Comparison of ENCODE assay signal across 8 cellular contexts in the genomic region with DNA sequence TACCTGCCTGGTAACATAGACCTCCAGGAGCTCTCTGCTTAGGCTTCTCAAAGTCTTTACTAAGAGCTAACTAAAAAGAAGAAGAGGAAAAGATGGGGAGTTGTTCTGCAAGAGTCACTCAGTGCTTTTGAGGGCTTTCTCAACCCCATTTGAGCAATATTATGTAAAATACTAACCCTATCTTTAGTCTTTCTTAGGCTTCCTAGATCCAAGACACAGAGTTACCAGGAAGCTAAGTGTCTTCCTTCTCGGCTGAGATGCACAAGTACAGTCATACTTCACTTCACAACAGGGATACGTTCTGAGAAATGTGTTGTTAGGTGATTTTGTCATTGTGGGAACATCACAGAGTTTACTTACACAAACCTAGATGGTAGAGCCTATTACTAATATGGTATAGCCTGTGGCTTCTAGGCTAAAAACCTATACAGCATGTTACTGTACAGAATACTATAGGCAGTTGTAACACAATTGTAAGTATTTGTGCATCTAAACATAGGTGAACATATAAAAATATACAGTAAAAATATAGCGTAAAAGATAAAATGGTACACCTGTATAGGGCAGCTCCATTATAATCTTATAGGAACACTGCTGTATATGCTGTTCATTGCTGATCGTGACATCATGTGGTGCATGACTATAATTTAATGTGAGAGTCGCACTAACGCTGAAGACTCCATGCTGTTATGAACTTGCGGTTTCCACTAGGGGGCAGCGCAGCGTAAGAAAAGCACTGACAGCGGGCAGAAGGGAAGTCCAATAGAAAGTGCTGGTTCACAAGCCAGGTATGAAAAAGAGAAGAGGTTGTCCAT. TPM values are rescaled to one million over a fixed set of nuclear protein-coding genes. Genes with fewer than 3 reads are reported as not detected.
DNase-seq lines count a peak whose midpoint lies in the region; ATAC-seq, FAIRE-seq and TF ChIP-seq lines count a peak whose summit lies in the region.

No MANE protein-coding gene starts in this region.

- POLR2A ChIA-PET in GM10248 (lab: Yijun Ruan, JAX) = no interaction called here

- H3K36me3 Mint-ChIP-seq in HFFc6 (ENCODE audit: low read depth) (no peaks in the 10 kb centered on the region), glutamatergic neuron (ENCODE audit: unreplicated experiment) (no peaks in the 10 kb centered on the region)
- H3K36me3 Mint-ChIP-seq in activated naive CD4-positive, alpha-beta T cell treated with anti-CD3 and anti-CD28 coated beads, Interleukin-2, amount 10 ng/mL, durations not matched to agents 7 days and 5 days = peaks cover 6% of the 10 kb centered on the region

- intact Hi-C loops in posterior cingulate gyrus (cut with DNase I) = loop anchor here (1.0 kb wide), 1 partner anchor 97 kb away; no protein-coding TSS in a partner anchor

- H3K27ac Mint-ChIP-seq in HFFc6 (no peak overlapping the region), glutamatergic neuron (ENCODE audit: unreplicated experiment) (no peak overlapping the region)
- H3K27ac Mint-ChIP-seq in activated naive CD4-positive, alpha-beta T cell treated with anti-CD3 and anti-CD28 coated beads, Interleukin-2, amount 10 ng/mL, durations not matched to agents 7 days and 5 days = no peak overlapping the region

- no peak for FAIRE-seq in urothelium cell line (lab: Jason Lieb, UNC)

- H3K9me3 Mint-ChIP-seq in HFFc6 (no peaks in the 10 kb centered on the region), glutamatergic neuron (ENCODE audit: unreplicated experiment) (no peaks in the 10 kb centered on the region)
- no peaks in the 10 kb centered on the region for H3K9me3 Mint-ChIP-seq in activated naive CD4-positive, alpha-beta T cell treated with anti-CD3 and anti-CD28 coated beads, Interleukin-2, amount 10 ng/mL, durations not matched to agents 7 days and 5 days

- no peak overlapping the region for H3K4me3 Mint-ChIP-seq in HFFc6
- H3K4me3 Mint-ChIP-seq in activated naive CD4-positive, alpha-beta T cell treated with anti-CD3 and anti-CD28 coated beads, Interleukin-2, amount 10 ng/mL, durations not matched to agents 7 days and 5 days = no peak overlapping the region
- no peak overlapping the region for H3K4me3 Mint-ChIP-seq in glutamatergic neuron (ENCODE audit: unreplicated experiment)

- DNase-seq in GM10248 (ENCODE audit: extremely low spot score) (peak; percentile 55), HFFc6 (peak; percentile 77), NCI-H1048 (lab: John Stamatoyannopoulos, UW) (peak; percentile 70), glutamatergic neuron (peak; percentile 82), posterior cingulate gyrus (peak; percentile 71 to 97 (median 86)), urothelium cell line (ENCODE audit: low spot score) (peak; percentile 70)
- DNase-seq in activated naive CD4-positive, alpha-beta T cell treated with anti-CD3 and anti-CD28 coated beads, Interleukin-2, amount 10 ng/mL, durations not matched to agents 7 days and 5 days = peak; percentile 92

- H3K27me3 Mint-ChIP-seq in HFFc6 (ENCODE audit: insufficient read depth) = peaks cover 6% of the 10 kb centered on the region; the same call in 1 of the 2 replicates
- H3K27me3 Mint-ChIP-seq in activated naive CD4-positive, alpha-beta T cell treated with anti-CD3 and anti-CD28 coated beads, Interleukin-2, amount 10 ng/mL, durations not matched to agents 7 days and 5 days = no peaks in the 10 kb centered on the region
- H3K27me3 Mint-ChIP-seq in glutamatergic neuron (ENCODE audit: unreplicated experiment) = no peaks in the 10 kb centered on the region

- TF ChIP-seq CTCF in GM10248 (IDR thresholded peaks at IDR 0.05; ENCODE audit: control extremely low read depth, extremely low read depth, low read depth, missing control alignments) (peak; percentile 89), HFFc6 (IDR thresholded peaks at IDR 0.05) (peak; percentile 98), glutamatergic neuron (IDR thresholded peaks at IDR 0.05; ENCODE audit: partially characterized antibody, unreplicated experiment) (peak; percentile 91)

- CTCF ChIA-PET in GM10248 (lab: Yijun Ruan, JAX) = interaction anchor here (0.6 to 20.3 kb wide), 62 partner anchors 8 to 467 kb away, joined by 3 to 471 read pairs (median 5); a partner anchor contains a TSS
- CTCF ChIA-PET in activated naive CD4-positive, alpha-beta T cell treated with anti-CD3 and anti-CD28 coated beads, Interleukin-2, amount 10 ng/mL, durations not matched to agents 7 days and 5 days (lab: Charles Lee) = interaction anchor here (0.8 to 8.8 kb wide), 38 partner anchors 9 to 380 kb away, joined by 3 to 275 read pairs (median 6); a partner anchor contains a TSS

- no peaks in the 10 kb centered on the region; the same call in 1 of the 2 replicates for H3K4me1 Mint-ChIP-seq in HFFc6 (ENCODE audit: low read depth)
- H3K4me1 Mint-ChIP-seq in activated naive CD4-positive, alpha-beta T cell treated with anti-CD3 and anti-CD28 coated beads, Interleukin-2, amount 10 ng/mL, durations not matched to agents 7 days and 5 days = peaks cover 34% of the 10 kb centered on the region
- H3K4me1 Mint-ChIP-seq in glutamatergic neuron (ENCODE audit: low read depth, unreplicated experiment) = no peaks in the 10 kb centered on the region

- peak; percentile 99 for ATAC-seq in SK-N-SH treated with all-trans-retinoic acid at 6 μM for 48 hours

TF ChIP-seq in SK-N-SH treated with all-trans-retinoic acid at 6 μM for 48 hours, 23 proteins besides CTCF, POLR2A, EP300 and RAD21:
- TF ChIP-seq GLIS3 (CRISPR knock-in tag; IDR thresholded peaks at IDR 0.05) (no peak), BACH2 (CRISPR knock-in tag; IDR thresholded peaks at IDR 0.05; ENCODE audit: borderline replicate concordance) (no peak), ZNF8 (CRISPR knock-in tag; IDR thresholded peaks at IDR 0.05) (no peak), TCF4 (CRISPR knock-in tag; IDR thresholded peaks at IDR 0.05; ENCODE audit: borderline replicate concordance) (no peak), ARNTL (CRISPR knock-in tag; IDR thresholded peaks at IDR 0.05; ENCODE audit: borderline replicate concordance, low read depth) (no peak), TOX (CRISPR knock-in tag; IDR thresholded peaks at IDR 0.05; ENCODE audit: borderline replicate concordance) (no peak), CSDC2 (CRISPR knock-in tag; IDR thresholded peaks at IDR 0.05) (no peak), ZFP30 (CRISPR knock-in tag; IDR thresholded peaks at IDR 0.05) (no peak), ESRRG (CRISPR knock-in tag; IDR thresholded peaks at IDR 0.05) (no peak), ZNF565 (CRISPR knock-in tag; conservative IDR thresholded peaks at IDR 0.05; ENCODE audit: low read depth) (no peak), OSR1 (CRISPR knock-in tag; IDR thresholded peaks at IDR 0.05) (no peak)
- TF ChIP-seq, protein P1, sequence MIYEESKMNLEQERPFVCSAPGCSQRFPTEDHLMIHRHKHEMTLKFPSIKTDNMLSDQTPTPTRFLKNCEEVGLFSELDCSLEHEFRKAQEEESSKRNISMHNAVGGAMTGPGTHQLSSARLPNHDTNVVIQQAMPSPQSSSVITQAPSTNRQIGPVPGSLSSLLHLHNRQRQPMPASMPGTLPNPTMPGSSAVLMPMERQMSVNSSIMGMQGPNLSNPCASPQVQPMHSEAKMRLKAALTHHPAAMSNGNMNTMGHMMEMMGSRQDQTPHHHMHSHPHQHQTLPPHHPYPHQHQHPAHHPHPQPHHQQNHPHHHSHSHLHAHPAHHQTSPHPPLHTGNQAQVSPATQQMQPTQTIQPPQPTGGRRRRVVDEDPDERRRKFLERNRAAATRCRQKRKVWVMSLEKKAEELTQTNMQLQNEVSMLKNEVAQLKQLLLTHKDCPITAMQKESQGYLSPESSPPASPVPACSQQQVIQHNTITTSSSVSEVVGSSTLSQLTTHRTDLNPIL (CRISPR knock-in tag; IDR thresholded peaks at IDR 0.05; ENCODE audit: low read depth) = no peak
- TF ChIP-seq, protein P2, sequence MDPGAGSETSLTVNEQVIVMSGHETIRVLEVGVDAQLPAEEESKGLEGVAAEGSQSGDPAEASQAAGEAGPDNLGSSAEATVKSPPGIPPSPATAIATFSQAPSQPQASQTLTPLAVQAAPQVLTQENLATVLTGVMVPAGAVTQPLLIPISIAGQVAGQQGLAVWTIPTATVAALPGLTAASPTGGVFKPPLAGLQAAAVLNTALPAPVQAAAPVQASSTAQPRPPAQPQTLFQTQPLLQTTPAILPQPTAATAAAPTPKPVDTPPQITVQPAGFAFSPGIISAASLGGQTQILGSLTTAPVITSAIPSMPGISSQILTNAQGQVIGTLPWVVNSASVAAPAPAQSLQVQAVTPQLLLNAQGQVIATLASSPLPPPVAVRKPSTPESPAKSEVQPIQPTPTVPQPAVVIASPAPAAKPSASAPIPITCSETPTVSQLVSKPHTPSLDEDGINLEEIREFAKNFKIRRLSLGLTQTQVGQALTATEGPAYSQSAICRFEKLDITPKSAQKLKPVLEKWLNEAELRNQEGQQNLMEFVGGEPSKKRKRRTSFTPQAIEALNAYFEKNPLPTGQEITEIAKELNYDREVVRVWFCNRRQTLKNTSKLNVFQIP (CRISPR knock-in tag; IDR thresholded peaks at IDR 0.05; ENCODE audit: borderline replicate concordance, low read depth) = no peak

RNA-seq across cellular contexts. Expression of a gene that starts 16.3 kb away (rescaled TPM):
- not detected for total RNA-seq in HFFc6 (2021; fragmentation: NEBNext Ultra II Directional; extraction: Animal tissue kit (Norgen Biotek cat#: 25700))
- total RNA-seq in glutamatergic neuron (ENCODE audit: unreplicated experiment) = not detected

RNA-seq across cellular contexts. Expression of a gene that starts 32.8 kb away (rescaled TPM):
- not detected for total RNA-seq in HFFc6 (2021; fragmentation: NEBNext Ultra II Directional; extraction: Animal tissue kit (Norgen Biotek cat#: 25700))
- total RNA-seq in glutamatergic neuron (ENCODE audit: unreplicated experiment) = not detected

RNA-seq across cellular contexts. Expression of a gene that starts 44.7 kb away (rescaled TPM):
- total RNA-seq in HFFc6 (2021; fragmentation: NEBNext Ultra II Directional; extraction: Animal tissue kit (Norgen Biotek cat#: 25700)) = 10 to 100 TPM; 28.8 to 44.9 (median 40.6) TPM
- total RNA-seq in glutamatergic neuron (ENCODE audit: unreplicated experiment) = 4.4 TPM

Comparison
In these comparisons a context has a peak if more than half of its experiments do, and no peak if none do; other contexts are left out.
1. Peak in every context shown above with its lines: DNase-seq and ATAC-seq.